ENCODE assay signal across 10 cellular contexts in genomic region chr2:216632321-216632951, GRCh38. TPM values are rescaled to one million over a fixed set of nuclear protein-coding genes. Genes with fewer than 3 reads are reported as not detected.
DNase-seq lines count a peak whose midpoint lies in the region; ATAC-seq, FAIRE-seq and TF ChIP-seq lines count a peak whose summit lies in the region.
"Had no signal": no experiment of that assay in that cellular context is flagged by ENCODE, and none has a peak within 500 bp of the region (broad histone marks: within the 10 kb centered on the region; RNA-seq: fewer than 3 reads in every experiment).

No MANE protein-coding gene starts in this region.

- H4K8ac ChIP-seq in H1 (ENCODE audit: extremely low read depth, insufficient read depth, low read length): no peak overlapping the region

- peak overlapping the region in 3 of 4 experiments; percentile 7 to 84 (median 84); a peak in 6 of 7 replicates for H3K9ac ChIP-seq in H1 (replicated peaks in 1 of 4; ENCODE audit: extremely low read depth in 1 of 4, low read depth in 3 of 4, low read length in 3 of 4)

- CTCF ChIA-PET in Calu3 (lab: Charles Lee) (no interaction called here), H1 (lab: Charles Lee; ENCODE audit: partially characterized antibody) (interaction anchor here (0.7 to 6.3 kb wide), 10 partner anchors 10 to 114 kb away, joined by 3 to 54 read pairs (median 4); no protein-coding TSS in a partner anchor)

- peaks cover 60% of the 10 kb centered on the region for H3K27me3 Mint-ChIP-seq in Calu3 (ENCODE audit: unreplicated experiment)

- no peak for TF ChIP-seq EP300 in H1 (IDR thresholded peaks at IDR 0.05; ENCODE audit: borderline replicate concordance in 1 of 2, low read depth in 2 of 2, low read length in 2 of 2)

- H2BK15ac ChIP-seq in H1 (ENCODE audit: low read length): peak overlapping the region; percentile 75

- H2AFZ ChIP-seq in H1 (ENCODE audit: low read length) (0 out of 2 replicates have a peak overlapping the region, but pooled peaks have one; percentile 72), osteoblast (ENCODE audit: low read length) (peak overlapping the region; percentile 70)

- peak overlapping the region; percentile 33 for H3K18ac ChIP-seq in H1 (ENCODE audit: extremely low read depth, low read length)

- H3K27ac ChIP-seq in H1 (ENCODE audit: low read depth, low read length) (no peak overlapping the region; the same call in 1 of the 2 replicates), osteoblast (ENCODE audit: low read depth, low read length) (no peak overlapping the region)

- peak overlapping the region; percentile 97 for H3K4me3 Mint-ChIP-seq in Calu3 (ENCODE audit: low read depth, unreplicated experiment)

- no peaks in the 10 kb centered on the region for H3K9me3 Mint-ChIP-seq in Calu3 (ENCODE audit: low read depth, unreplicated experiment)

- H3K27ac Mint-ChIP-seq in Calu3 (ENCODE audit: unreplicated experiment): peak overlapping the region; percentile 7

- no peak overlapping the region for H3K14ac ChIP-seq in H1 (ENCODE audit: insufficient read length)

- ATAC-seq in GM18861 (IDR thresholded peaks at IDR 0.05; ENCODE audit: unreplicated experiment): no peak

- TF ChIP-seq RAD21 in H1 (IDR thresholded peaks at IDR 0.05 in 1 of 2, conservative IDR thresholded peaks at IDR 0.05 in 1 of 2; ENCODE audit: low read depth in 2 of 2, low read length in 2 of 2): no peak

- H4K20me1 ChIP-seq in H1 (replicated peaks in 1 of 2; ENCODE audit: control insufficient read depth in 1 of 2, insufficient read depth in 2 of 2, low read length in 2 of 2) (peaks cover under 1 to 4% of the 10 kb centered on the region in 2 experiments), osteoblast (ENCODE audit: insufficient read depth, low read length) (peaks cover under 1% of the 10 kb centered on the region)

- H3K4me1 ChIP-seq in H1 (replicated peaks in 1 of 4; ENCODE audit: control insufficient read depth in 3 of 4, insufficient read depth in 4 of 4, low read length in 3 of 4) (peaks cover 14 to 24% (median 17%) of the 10 kb centered on the region in 4 experiments), osteoblast (ENCODE audit: insufficient read depth, low read length) (peaks cover 19% of the 10 kb centered on the region)

- intact Hi-C loops in Calu3 (cut with micrococcal nuclease; ENCODE audit: unreplicated experiment): no loop called here

- H3K23me2 ChIP-seq in H1 (ENCODE audit: low read depth, low read length): peaks cover 32% of the 10 kb centered on the region

- H3K9me3 ChIP-seq in H1 (ENCODE audit: insufficient read depth in 2 of 2, low read depth in 1 of 2, low read length in 1 of 2) (no peaks in the 10 kb centered on the region), osteoblast (ENCODE audit: low read depth, low read length) (no peaks in the 10 kb centered on the region)

- no peak overlapping the region for H2BK20ac ChIP-seq in H1 (ENCODE audit: low read length)

- no peak for TF ChIP-seq POLR2A in NB4 (IDR thresholded peaks at IDR 0.05; ENCODE audit: extremely low read depth, insufficient read length)
- no peak for TF ChIP-seq POLR2A in H1 (IDR thresholded peaks at IDR 0.05; ENCODE audit: control extremely low read depth in 1 of 2, low read depth in 2 of 2, low read length in 2 of 2)
- TF ChIP-seq POLR2A in GM12892 (IDR thresholded peaks at IDR 0.05; ENCODE audit: low read depth, low read length): no peak

- no peak overlapping the region for H3K4ac ChIP-seq in H1 (replicated peaks; ENCODE audit: insufficient read length, low read depth, low read length)

- peaks cover 4% of the 10 kb centered on the region; the same call in 1 of the 2 replicates for H3K79me1 ChIP-seq in H1 (ENCODE audit: low read depth, low read length)

- H3K56ac ChIP-seq in H1 (replicated peaks; ENCODE audit: insufficient read length, low read depth, low read length): no peak overlapping the region

- H3K4me3 ChIP-seq in NB4 (ENCODE audit: low read depth, low read length) (peak overlapping the region; percentile 64), H1 (ENCODE audit: extremely low read depth in 1 of 4, insufficient read depth in 2 of 4, low read depth in 3 of 4, low read length in 4 of 4) (peak overlapping the region; percentile 71 to 83 (median 74)), osteoblast (ENCODE audit: insufficient read depth, low read length) (peak overlapping the region; percentile 87)

- no TSS peak for BruUV-seq in Calu3 (replicated peaks; lab: Mats Ljungman, UMichigan)

- peak overlapping the region; percentile 95 to 99 for H3K4me2 ChIP-seq in H1 (ENCODE audit: insufficient read depth in 1 of 2, low read depth in 2 of 2, low read length in 2 of 2)
- peak overlapping the region; percentile 68 for H3K4me2 ChIP-seq in osteoblast (ENCODE audit: insufficient read depth, low read length)

- FAIRE-seq in H1 (lab: Jason Lieb, UNC) (no peak), GM12892 (lab: Jason Lieb, UNC) (no peak)

- H3K36me3 Mint-ChIP-seq in Calu3 (ENCODE audit: insufficient read depth, unreplicated experiment): peaks cover 37% of the 10 kb centered on the region

- H2AK5ac ChIP-seq in H1 (ENCODE audit: low read depth, low read length): 0 out of 2 replicates have a peak overlapping the region, but pooled peaks have one; percentile 17

- peak; percentile 27 for DNase-seq in Calu3
- DNase-seq in NB4 (ENCODE audit: low read depth): peak; percentile 29
- peak in 1 of 2 experiments; percentile 52 for DNase-seq in H1 (ENCODE audit: low read depth in 1 of 2, low spot score in 2 of 2)
- DNase-seq in osteoblast (ENCODE audit: insufficient read length, low spot score, missing footprints): no peak
- DNase-seq in GM12892 (ENCODE audit: insufficient read length): no peak
- no peak for DNase-seq in stimulated activated CD4-positive, alpha-beta T cell treated with anti-CD3 and anti-CD28 coated beads, Interleukin-4, amount 100 ng/mL, for 4 hours
- no peak for DNase-seq in foreskin melanocyte
- DNase-seq: cortex of kidney; stimulated activated naive CD4-positive, alpha-beta T cell had no signal

- H3K36me3 ChIP-seq in H1 (ENCODE audit: control insufficient read depth in 2 of 4, insufficient read depth in 4 of 4, low read length in 3 of 4) (peaks cover 0 to 4% (median under 1%) of the 10 kb centered on the region in 4 experiments; a peak in 2 of 8 replicates), osteoblast (ENCODE audit: insufficient read depth, low read length) (peaks cover 3% of the 10 kb centered on the region)

- peaks cover 1 to 37% of the 10 kb centered on the region in 2 experiments; a peak in 3 of 4 replicates for H3K79me2 ChIP-seq in H1 (ENCODE audit: control insufficient read depth in 1 of 2, insufficient read depth in 2 of 2, low read length in 2 of 2)
- peaks cover 31% of the 10 kb centered on the region for H3K79me2 ChIP-seq in osteoblast (ENCODE audit: insufficient read depth, low read length)

- POLR2A ChIA-PET in H1 (lab: Charles Lee; ENCODE audit: partially characterized antibody): interaction anchor here (0.7 to 4.6 kb wide), 16 partner anchors 8 to 581 kb away, joined by 3 to 32 read pairs (median 3); partner anchors contain the start of gene RPL37A

- peak overlapping the region; percentile 75 for H2BK12ac ChIP-seq in H1 (ENCODE audit: low read depth, low read length)

- TF ChIP-seq CTCF in Calu3 (IDR thresholded peaks at IDR 0.05; ENCODE audit: unreplicated experiment) (no peak), NB4 (IDR thresholded peaks at IDR 0.05; ENCODE audit: low read depth, low read length) (no peak), H1 (IDR thresholded peaks at IDR 0.05; ENCODE audit: control extremely low read depth in 1 of 3, insufficient read depth in 1 of 3, low read depth in 1 of 3, low read length in 3 of 3) (no peak), osteoblast (IDR thresholded peaks at IDR 0.05; ENCODE audit: extremely low read depth, low read depth, low read length) (no peak)

- no peak overlapping the region for H2BK120ac ChIP-seq in H1 (replicated peaks; ENCODE audit: low read depth, low read length)

- peak overlapping the region; percentile 75 for H4K91ac ChIP-seq in H1 (replicated peaks; ENCODE audit: insufficient read length, low read length)

- H3K27me3 ChIP-seq in H1 (replicated peaks in 1 of 4; ENCODE audit: control insufficient read depth in 3 of 4, extremely low read depth in 1 of 4, insufficient read depth in 3 of 4, low read length in 3 of 4) (peaks cover 0 to 8% (median 6%) of the 10 kb centered on the region in 4 experiments; a peak in 3 of 7 replicates), osteoblast (ENCODE audit: insufficient read depth, low read length) (peaks cover 23% of the 10 kb centered on the region)

- H4K5ac ChIP-seq in H1 (ENCODE audit: insufficient read length, low read depth, low read length): no peak overlapping the region

- H3K4me1 Mint-ChIP-seq in Calu3 (ENCODE audit: low read depth, unreplicated experiment): peaks cover 47% of the 10 kb centered on the region

- no peak overlapping the region for H3K23ac ChIP-seq in H1 (ENCODE audit: insufficient read length)

- WGBS in H1 (ENCODE audit: extremely low coverage in 1 of 2, insufficient coverage in 1 of 2, insufficient read length in 1 of 2, insufficient replicate concordance in 2 of 2, low coverage in 1 of 2, low lambda C conversion rate in 2 of 2, missing lambda C conversion rate in 1 of 2), 2 experiments: 20% methylated on average over 11 of the region's 13 CpGs; no CpG with 5 or more reads in 1 of the 2 experiments

- no peak overlapping the region; the same call in 1 of the 2 replicates for H2BK5ac ChIP-seq in H1 (ENCODE audit: low read depth, low read length)

TF ChIP-seq in H1, 55 proteins besides CTCF, POLR2A, EP300 and RAD21:
- TF ChIP-seq SAP30 (IDR thresholded peaks at IDR 0.05; ENCODE audit: insufficient read depth, insufficient replicate concordance, low read length): peak; percentile 47
- peak; percentile 44 for TF ChIP-seq EZH2 (IDR thresholded peaks at IDR 0.05; ENCODE audit: low read depth, low read length, severe bottlenecking)
- TF ChIP-seq NANOG (IDR thresholded peaks at IDR 0.05; ENCODE audit: insufficient read depth, low read depth, low read length, poor library complexity, severe bottlenecking): no peak
- peak; percentile 92 for TF ChIP-seq CTBP2 (IDR thresholded peaks at IDR 0.05; ENCODE audit: borderline replicate concordance, insufficient read depth, insufficient read length, low read length)
- TF ChIP-seq RNF2 (IDR thresholded peaks at IDR 0.05; ENCODE audit: borderline replicate concordance, low read depth, low read length, missing control alignments, poor library complexity, severe bottlenecking): no peak
- no peak for TF ChIP-seq CREB1 (IDR thresholded peaks at IDR 0.05)

RNA-seq across cellular contexts. Expression of gene IGFBP2, which starts 0.8 kb away (rescaled TPM):
- total RNA-seq in Calu3 (2022) (164 and 175 TPM in 2 replicates), osteoblast (6.5 and 11.2 TPM in 2 replicates)
- total RNA-seq in H1 (2021; fragmentation: NEBNext Ultra II Directional; extraction: Animal tissue kit (Norgen Biotek cat#: 25700)): 322 and 326 TPM in 2 replicates
- polyA plus RNA-seq in H1 (2011; rRNA removed): 782 and 980 TPM in 2 replicates
- 607 TPM for polyA plus RNA-seq in H1 (2011; cell fraction: cytosol; rRNA removed)
- 562 TPM for polyA plus RNA-seq in H1 (2011; cell fraction: nucleus; rRNA removed)
- polyA plus RNA-seq in H1 (2012, experiment 1 of 2): 269 to 492 TPM (median 434 TPM) in 4 replicates
- polyA plus RNA-seq in H1 (2012, experiment 2 of 2): 469 TPM
- polyA plus RNA-seq in H1 (2013, experiment 1 of 2): 853 TPM
- polyA plus RNA-seq in H1 (2013, experiment 2 of 2): 787 TPM
- 98.8 and 122 TPM in 2 replicates for polyA minus RNA-seq in H1 (2011; rRNA and poly(A)+ RNA removed)
- polyA minus RNA-seq in H1 (2011; cell fraction: cytosol; rRNA and poly(A)+ RNA removed): 242 TPM
- polyA minus RNA-seq in H1 (2011; cell fraction: nucleus; rRNA and poly(A)+ RNA removed): 141 TPM
- 1.5 TPM for polyA plus RNA-seq in GM12892 (2012; ENCODE audit: missing spikeins)

Comparison
In these comparisons a context has a peak if more than half of its experiments do, and no peak if none do; other contexts are left out.
1. DNase-seq: peak in Calu3 (single experiment) and NB4 (single experiment); none in osteoblast (single experiment), GM12892 (single experiment), stimulated activated CD4-positive, alpha-beta T cell treated with anti-CD3 and anti-CD28 coated beads, Interleukin-4, amount 100 ng/mL, for 4 hours (0 of 2) and foreskin melanocyte (single experiment).
2. RNA of gene IGFBP2, which starts 0.8 kb away (total RNA-seq): 322 to 326 TPM in H1 and 164 to 175 TPM in Calu3; 6.5 to 11.2 TPM in osteoblast; every median in the first group is over 10 times any median in the second.
3. Peak in every context shown above with its lines, with median percentiles within 50 percentile points of each other: H3K4me3 ChIP-seq.